1 cellular context compared by ENCODE assay signal in the genomic region with DNA sequence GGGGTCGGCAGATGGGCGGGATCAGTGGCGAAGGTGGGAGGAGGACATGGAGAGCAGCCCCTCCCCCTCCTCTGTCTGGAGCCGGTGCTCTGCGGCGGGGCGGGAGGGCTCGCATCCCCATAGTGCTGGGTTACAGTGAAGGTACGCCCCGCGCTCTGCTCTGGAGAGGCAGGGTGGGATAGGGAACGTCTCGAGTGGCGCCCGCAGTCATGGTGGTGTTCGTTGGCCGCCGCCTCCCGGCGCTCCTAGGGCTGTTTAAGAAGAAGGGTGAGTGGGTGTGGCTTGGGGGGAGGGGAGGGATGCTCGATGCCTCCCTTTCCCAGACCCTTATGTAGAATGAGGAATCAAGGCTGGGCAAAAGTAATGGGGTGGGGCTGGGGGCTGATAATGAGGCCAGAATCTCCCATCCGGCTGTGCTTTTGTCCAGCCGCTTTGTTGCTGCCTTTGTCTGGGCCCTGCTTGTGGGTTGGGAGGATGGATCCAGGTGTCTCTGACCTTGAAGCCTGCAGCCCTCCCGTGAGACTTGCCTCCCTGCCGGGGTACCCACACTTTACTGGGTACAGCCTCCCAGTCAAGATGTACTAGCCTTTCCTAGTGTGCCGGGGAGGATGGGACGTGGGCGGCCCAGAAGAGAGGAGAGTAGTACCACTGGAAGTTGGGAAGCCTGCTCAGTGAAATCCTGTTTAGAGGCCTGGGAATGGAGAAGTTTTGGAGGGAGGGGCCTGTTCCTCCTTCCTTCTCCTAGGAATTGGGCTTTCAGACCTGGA.
A peak's percentile ranks its signal among the peaks of the same experiment; 100 is the strongest.
TF ChIP-seq lines count a peak whose summit lies in the region.

No MANE protein-coding gene starts in this region.

TF ChIP-seq in H1, 55 proteins besides CTCF, POLR2A, EP300 and RAD21:
- TF ChIP-seq PHF8 (conservative IDR thresholded peaks at IDR 0.05; ENCODE audit: low read depth, low read length), result 0 out of 2 replicates have a peak, but pooled peaks have one; percentile 19
- no peak for TF ChIP-seq ZNF274 (IDR thresholded peaks at IDR 0.05; ENCODE audit: borderline replicate concordance, extremely low read depth, low read length)
- 0 out of 4 replicates have a peak, but pooled peaks have one; percentile 9 to 12 for TF ChIP-seq SIN3A (conservative IDR thresholded peaks at IDR 0.05 in 1 of 2, IDR thresholded peaks at IDR 0.05 in 1 of 2; ENCODE audit: low read depth in 1 of 2, low read length in 2 of 2)
- no peak for TF ChIP-seq TAF7 (optimal IDR thresholded peaks at IDR 0.05; ENCODE audit: borderline replicate concordance, low read depth, low read length)
- no peak for TF ChIP-seq NANOG (IDR thresholded peaks at IDR 0.05; ENCODE audit: insufficient read depth, low read depth, low read length, poor library complexity, severe bottlenecking)
- TF ChIP-seq TBP (IDR thresholded peaks at IDR 0.05; ENCODE audit: low read depth, low read length), result peak; percentile 28; the same call in 1 of the 2 replicates
- TF ChIP-seq POLR2AphosphoS5 (IDR thresholded peaks at IDR 0.05; ENCODE audit: low read depth, low read length), result no peak; the same call in 1 of the 2 replicates
- TF ChIP-seq E2F6 (IDR thresholded peaks at IDR 0.05), result no peak
- 0 out of 2 replicates have a peak, but pooled peaks have one; percentile 14 for TF ChIP-seq SP1 (IDR thresholded peaks at IDR 0.05; ENCODE audit: low read depth, low read length)
- TF ChIP-seq CREB1 (IDR thresholded peaks at IDR 0.05), result peak; percentile 15; the same call in 1 of the 2 replicates
- TF ChIP-seq HDAC2 (IDR thresholded peaks at IDR 0.05; ENCODE audit: borderline replicate concordance in 1 of 2, low read depth in 2 of 2, low read length in 2 of 2), result 0 out of 4 replicates have a peak, but pooled peaks of 1 of the 2 experiments have one; percentile 41
- TF ChIP-seq RFX5 (IDR thresholded peaks at IDR 0.05; ENCODE audit: borderline replicate concordance, low read depth, low read length), result no peak
- TF ChIP-seq, protein P1, sequence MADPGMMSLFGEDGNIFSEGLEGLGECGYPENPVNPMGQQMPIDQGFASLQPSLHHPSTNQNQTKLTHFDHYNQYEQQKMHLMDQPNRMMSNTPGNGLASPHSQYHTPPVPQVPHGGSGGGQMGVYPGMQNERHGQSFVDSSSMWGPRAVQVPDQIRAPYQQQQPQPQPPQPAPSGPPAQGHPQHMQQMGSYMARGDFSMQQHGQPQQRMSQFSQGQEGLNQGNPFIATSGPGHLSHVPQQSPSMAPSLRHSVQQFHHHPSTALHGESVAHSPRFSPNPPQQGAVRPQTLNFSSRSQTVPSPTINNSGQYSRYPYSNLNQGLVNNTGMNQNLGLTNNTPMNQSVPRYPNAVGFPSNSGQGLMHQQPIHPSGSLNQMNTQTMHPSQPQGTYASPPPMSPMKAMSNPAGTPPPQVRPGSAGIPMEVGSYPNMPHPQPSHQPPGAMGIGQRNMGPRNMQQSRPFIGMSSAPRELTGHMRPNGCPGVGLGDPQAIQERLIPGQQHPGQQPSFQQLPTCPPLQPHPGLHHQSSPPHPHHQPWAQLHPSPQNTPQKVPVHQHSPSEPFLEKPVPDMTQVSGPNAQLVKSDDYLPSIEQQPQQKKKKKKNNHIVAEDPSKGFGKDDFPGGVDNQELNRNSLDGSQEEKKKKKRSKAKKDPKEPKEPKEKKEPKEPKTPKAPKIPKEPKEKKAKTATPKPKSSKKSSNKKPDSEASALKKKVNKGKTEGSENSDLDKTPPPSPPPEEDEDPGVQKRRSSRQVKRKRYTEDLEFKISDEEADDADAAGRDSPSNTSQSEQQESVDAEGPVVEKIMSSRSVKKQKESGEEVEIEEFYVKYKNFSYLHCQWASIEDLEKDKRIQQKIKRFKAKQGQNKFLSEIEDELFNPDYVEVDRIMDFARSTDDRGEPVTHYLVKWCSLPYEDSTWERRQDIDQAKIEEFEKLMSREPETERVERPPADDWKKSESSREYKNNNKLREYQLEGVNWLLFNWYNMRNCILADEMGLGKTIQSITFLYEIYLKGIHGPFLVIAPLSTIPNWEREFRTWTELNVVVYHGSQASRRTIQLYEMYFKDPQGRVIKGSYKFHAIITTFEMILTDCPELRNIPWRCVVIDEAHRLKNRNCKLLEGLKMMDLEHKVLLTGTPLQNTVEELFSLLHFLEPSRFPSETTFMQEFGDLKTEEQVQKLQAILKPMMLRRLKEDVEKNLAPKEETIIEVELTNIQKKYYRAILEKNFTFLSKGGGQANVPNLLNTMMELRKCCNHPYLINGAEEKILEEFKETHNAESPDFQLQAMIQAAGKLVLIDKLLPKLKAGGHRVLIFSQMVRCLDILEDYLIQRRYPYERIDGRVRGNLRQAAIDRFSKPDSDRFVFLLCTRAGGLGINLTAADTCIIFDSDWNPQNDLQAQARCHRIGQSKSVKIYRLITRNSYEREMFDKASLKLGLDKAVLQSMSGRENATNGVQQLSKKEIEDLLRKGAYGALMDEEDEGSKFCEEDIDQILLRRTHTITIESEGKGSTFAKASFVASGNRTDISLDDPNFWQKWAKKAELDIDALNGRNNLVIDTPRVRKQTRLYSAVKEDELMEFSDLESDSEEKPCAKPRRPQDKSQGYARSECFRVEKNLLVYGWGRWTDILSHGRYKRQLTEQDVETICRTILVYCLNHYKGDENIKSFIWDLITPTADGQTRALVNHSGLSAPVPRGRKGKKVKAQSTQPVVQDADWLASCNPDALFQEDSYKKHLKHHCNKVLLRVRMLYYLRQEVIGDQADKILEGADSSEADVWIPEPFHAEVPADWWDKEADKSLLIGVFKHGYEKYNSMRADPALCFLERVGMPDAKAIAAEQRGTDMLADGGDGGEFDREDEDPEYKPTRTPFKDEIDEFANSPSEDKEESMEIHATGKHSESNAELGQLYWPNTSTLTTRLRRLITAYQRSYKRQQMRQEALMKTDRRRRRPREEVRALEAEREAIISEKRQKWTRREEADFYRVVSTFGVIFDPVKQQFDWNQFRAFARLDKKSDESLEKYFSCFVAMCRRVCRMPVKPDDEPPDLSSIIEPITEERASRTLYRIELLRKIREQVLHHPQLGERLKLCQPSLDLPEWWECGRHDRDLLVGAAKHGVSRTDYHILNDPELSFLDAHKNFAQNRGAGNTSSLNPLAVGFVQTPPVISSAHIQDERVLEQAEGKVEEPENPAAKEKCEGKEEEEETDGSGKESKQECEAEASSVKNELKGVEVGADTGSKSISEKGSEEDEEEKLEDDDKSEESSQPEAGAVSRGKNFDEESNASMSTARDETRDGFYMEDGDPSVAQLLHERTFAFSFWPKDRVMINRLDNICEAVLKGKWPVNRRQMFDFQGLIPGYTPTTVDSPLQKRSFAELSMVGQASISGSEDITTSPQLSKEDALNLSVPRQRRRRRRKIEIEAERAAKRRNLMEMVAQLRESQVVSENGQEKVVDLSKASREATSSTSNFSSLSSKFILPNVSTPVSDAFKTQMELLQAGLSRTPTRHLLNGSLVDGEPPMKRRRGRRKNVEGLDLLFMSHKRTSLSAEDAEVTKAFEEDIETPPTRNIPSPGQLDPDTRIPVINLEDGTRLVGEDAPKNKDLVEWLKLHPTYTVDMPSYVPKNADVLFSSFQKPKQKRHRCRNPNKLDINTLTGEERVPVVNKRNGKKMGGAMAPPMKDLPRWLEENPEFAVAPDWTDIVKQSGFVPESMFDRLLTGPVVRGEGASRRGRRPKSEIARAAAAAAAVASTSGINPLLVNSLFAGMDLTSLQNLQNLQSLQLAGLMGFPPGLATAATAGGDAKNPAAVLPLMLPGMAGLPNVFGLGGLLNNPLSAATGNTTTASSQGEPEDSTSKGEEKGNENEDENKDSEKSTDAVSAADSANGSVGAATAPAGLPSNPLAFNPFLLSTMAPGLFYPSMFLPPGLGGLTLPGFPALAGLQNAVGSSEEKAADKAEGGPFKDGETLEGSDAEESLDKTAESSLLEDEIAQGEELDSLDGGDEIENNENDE (IDR thresholded peaks at IDR 0.05; ENCODE audit: insufficient replicate concordance, low read length), result no peak
- TF ChIP-seq, protein P2, sequence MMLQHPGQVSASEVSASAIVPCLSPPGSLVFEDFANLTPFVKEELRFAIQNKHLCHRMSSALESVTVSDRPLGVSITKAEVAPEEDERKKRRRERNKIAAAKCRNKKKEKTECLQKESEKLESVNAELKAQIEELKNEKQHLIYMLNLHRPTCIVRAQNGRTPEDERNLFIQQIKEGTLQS (IDR thresholded peaks at IDR 0.05; ENCODE audit: insufficient read depth, low read depth, low read length), result no peak
- TF ChIP-seq SP4 (IDR thresholded peaks at IDR 0.05; ENCODE audit: low read length), result no peak
- TF ChIP-seq CHD1 (IDR thresholded peaks at IDR 0.05; ENCODE audit: low read depth, low read length), result no peak
- TF ChIP-seq ASH2L (IDR thresholded peaks at IDR 0.05; ENCODE audit: low read length), result peak; percentile 57
- no peak for TF ChIP-seq POU5F1 (IDR thresholded peaks at IDR 0.05; ENCODE audit: low read depth, low read length)
- TF ChIP-seq RBBP5 (IDR thresholded peaks at IDR 0.05; ENCODE audit: borderline replicate concordance, low read depth, low read length), result peak; percentile 30; the same call in 1 of the 2 replicates
